Comparison of ENCODE assay signal across 19 cellular contexts in genomic region chr17:80372922-80373570, GRCh38. TPM values are rescaled to one million over a fixed set of nuclear protein-coding genes. Genes with fewer than 3 reads are reported as not detected.
DNase-seq lines count a peak whose midpoint lies in the region; ATAC-seq and TF ChIP-seq lines count a peak whose summit lies in the region.
"Had no signal": no experiment of that assay in that cellular context is flagged by ENCODE, and none has a peak within 500 bp of the region (broad histone marks: within the 10 kb centered on the region; RNA-seq: fewer than 3 reads in every experiment).

No MANE protein-coding gene starts in this region.

- no peaks in the 10 kb centered on the region for H3K9me3 ChIP-seq in spleen

- no peaks in the 10 kb centered on the region for H3K4me1 Mint-ChIP-seq in activated CD4-positive, alpha-beta T cell treated with anti-CD3 and anti-CD28 coated beads, Interleukin-2, amount 10 ng/mL, durations not matched to agents 7 days and 5 days
- peaks cover 2% of the 10 kb centered on the region for H3K4me1 Mint-ChIP-seq in activated naive CD8-positive, alpha-beta T cell treated with anti-CD3 and anti-CD28 coated beads, Interleukin-2, amount 10 ng/mL, durations not matched to agents 7 days and 5 days
- no peaks in the 10 kb centered on the region for H3K4me1 Mint-ChIP-seq in activated naive CD8-positive, alpha-beta T cell treated with anti-CD3 and anti-CD28 coated beads, Interleukin-2, amount 50 U/mL, for 24 hours
- H3K4me1 Mint-ChIP-seq in effector memory CD8-positive, alpha-beta T cell (ENCODE audit: low read depth in 2 of 2) = peaks cover 0 to 4% of the 10 kb centered on the region in 2 donors

- no peak for TF ChIP-seq CTCF in spleen (IDR thresholded peaks at IDR 0.05 in 8 of 11, conservative IDR thresholded peaks at IDR 0.05 in 3 of 11)

- CTCF ChIA-PET in activated CD4-positive, alpha-beta T cell treated with anti-CD3 and anti-CD28 coated beads, Interleukin-2, amount 10 ng/mL, durations not matched to agents 7 days and 5 days (lab: Charles Lee) = no interaction called here

- no peaks in the 10 kb centered on the region for H3K9me3 Mint-ChIP-seq in activated CD4-positive, alpha-beta T cell treated with anti-CD3 and anti-CD28 coated beads, Interleukin-2, amount 10 ng/mL, durations not matched to agents 7 days and 5 days
- no peaks in the 10 kb centered on the region for H3K9me3 Mint-ChIP-seq in activated naive CD8-positive, alpha-beta T cell treated with anti-CD3 and anti-CD28 coated beads, Interleukin-2, amount 10 ng/mL, durations not matched to agents 7 days and 5 days
- no peaks in the 10 kb centered on the region for H3K9me3 Mint-ChIP-seq in activated naive CD8-positive, alpha-beta T cell treated with anti-CD3 and anti-CD28 coated beads, Interleukin-2, amount 50 U/mL, for 24 hours
- no peaks in the 10 kb centered on the region for H3K9me3 Mint-ChIP-seq in effector memory CD8-positive, alpha-beta T cell
- H3K9me3 Mint-ChIP-seq: CD4-positive, alpha-beta memory T cell had no signal

- intact Hi-C loops in spleen (cut with DNase I; ENCODE audit: low total_unique reads) = no loop called here

- ATAC-seq in activated naive CD8-positive, alpha-beta T cell treated with anti-CD3 and anti-CD28 coated beads, Interleukin-2, amount 10 ng/mL, durations not matched to agents 7 days and 5 days (ENCODE audit: low read depth) = no peak
- ATAC-seq in activated naive CD8-positive, alpha-beta T cell treated with anti-CD3 and anti-CD28 coated beads, Interleukin-2, amount 50 U/mL, for 24 hours = no peak
- no peak for ATAC-seq in effector memory CD8-positive, alpha-beta T cell (replicated peaks)
- no peak for ATAC-seq in SK-N-SH treated with all-trans-retinoic acid at 6 μM for 48 hours
- ATAC-seq: HCT116 had no signal

- H3K36me3 Mint-ChIP-seq in activated CD4-positive, alpha-beta T cell treated with anti-CD3 and anti-CD28 coated beads, Interleukin-2, amount 10 ng/mL, durations not matched to agents 7 days and 5 days (ENCODE audit: low read depth) = peaks cover 79% of the 10 kb centered on the region
- peaks cover 48% of the 10 kb centered on the region for H3K36me3 Mint-ChIP-seq in activated naive CD8-positive, alpha-beta T cell treated with anti-CD3 and anti-CD28 coated beads, Interleukin-2, amount 10 ng/mL, durations not matched to agents 7 days and 5 days
- H3K36me3 Mint-ChIP-seq in activated naive CD8-positive, alpha-beta T cell treated with anti-CD3 and anti-CD28 coated beads, Interleukin-2, amount 50 U/mL, for 24 hours (ENCODE audit: low read depth) = peaks cover 73% of the 10 kb centered on the region
- peaks cover 100% of the 10 kb centered on the region for H3K36me3 Mint-ChIP-seq in effector memory CD8-positive, alpha-beta T cell (ENCODE audit: insufficient read depth)

- H3K4me1 ChIP-seq in spleen = peaks cover 0 to 10% (median 0%) of the 10 kb centered on the region in 6 donors

- 93 to 97% (median 95%) methylated on average over 17 to 18 of the region's 18 CpGs for WGBS in spleen, 5 donors

- no peak for DNase-seq in activated CD4-positive, alpha-beta T cell treated with anti-CD3 and anti-CD28 coated beads, Interleukin-2, amount 10 ng/mL, durations not matched to agents 7 days and 5 days
- DNase-seq in activated CD4-positive, alpha-beta T cell treated with anti-CD3 and anti-CD28 coated beads for 4 hours = no peak
- peak; percentile 18 for DNase-seq in activated naive CD8-positive, alpha-beta T cell treated with anti-CD3 and anti-CD28 coated beads, Interleukin-2, amount 10 ng/mL, durations not matched to agents 7 days and 5 days
- no peak for DNase-seq in activated naive CD8-positive, alpha-beta T cell treated with anti-CD3 and anti-CD28 coated beads, Interleukin-2, amount 50 U/mL, for 24 hours
- DNase-seq in effector memory CD8-positive, alpha-beta T cell = no peak
- DNase-seq in spleen (peak; percentile 70), NCI-H1436 treated with DMSO at 0.1 percent for 48 hours (lab: John Stamatoyannopoulos, UW) (no peak)
- DNase-seq: Calu3; CD4-positive, alpha-beta memory T cell; DMS53; GM23248; NCI-H1417 treated with DMSO at 0.1 percent for 48 hours; NCI-H2029; NCI-H510A; NCI-H82; PC-9 had no signal

- peak overlapping the region; percentile 64 for H3K27ac Mint-ChIP-seq in activated CD4-positive, alpha-beta T cell treated with anti-CD3 and anti-CD28 coated beads, Interleukin-2, amount 10 ng/mL, durations not matched to agents 7 days and 5 days
- H3K27ac Mint-ChIP-seq in activated naive CD8-positive, alpha-beta T cell treated with anti-CD3 and anti-CD28 coated beads, Interleukin-2, amount 10 ng/mL, durations not matched to agents 7 days and 5 days = no peak overlapping the region
- no peak overlapping the region for H3K27ac Mint-ChIP-seq in activated naive CD8-positive, alpha-beta T cell treated with anti-CD3 and anti-CD28 coated beads, Interleukin-2, amount 50 U/mL, for 24 hours
- peak overlapping the region; percentile 60 to 89 for H3K27ac Mint-ChIP-seq in effector memory CD8-positive, alpha-beta T cell

- TF ChIP-seq POLR2A in spleen (IDR thresholded peaks at IDR 0.05) = no peak

- peaks cover 19 to 100% (median 97%) of the 10 kb centered on the region in 6 donors for H3K36me3 ChIP-seq in spleen

- no peak overlapping the region for H3K4me3 Mint-ChIP-seq in activated CD4-positive, alpha-beta T cell treated with anti-CD3 and anti-CD28 coated beads, Interleukin-2, amount 10 ng/mL, durations not matched to agents 7 days and 5 days
- no peak overlapping the region for H3K4me3 Mint-ChIP-seq in activated naive CD8-positive, alpha-beta T cell treated with anti-CD3 and anti-CD28 coated beads, Interleukin-2, amount 10 ng/mL, durations not matched to agents 7 days and 5 days
- no peak overlapping the region for H3K4me3 Mint-ChIP-seq in activated naive CD8-positive, alpha-beta T cell treated with anti-CD3 and anti-CD28 coated beads, Interleukin-2, amount 50 U/mL, for 24 hours
- H3K4me3 Mint-ChIP-seq in effector memory CD8-positive, alpha-beta T cell = no peak overlapping the region
- H3K4me3 Mint-ChIP-seq: CD4-positive, alpha-beta memory T cell had no signal

- POLR2A ChIA-PET in activated CD4-positive, alpha-beta T cell treated with anti-CD3 and anti-CD28 coated beads, Interleukin-2, amount 10 ng/mL, durations not matched to agents 7 days and 5 days (lab: Charles Lee) = no interaction called here
- POLR2A ChIA-PET in activated naive CD8-positive, alpha-beta T cell treated with anti-CD3 and anti-CD28 coated beads, Interleukin-2, amount 10 ng/mL, durations not matched to agents 7 days and 5 days (lab: Charles Lee) = no interaction called here

- H3K27ac ChIP-seq in spleen = no peak overlapping the region
- H3K27ac ChIP-seq: GM23248, HL-60, PC-9 had no signal

- H3K27me3 Mint-ChIP-seq in activated CD4-positive, alpha-beta T cell treated with anti-CD3 and anti-CD28 coated beads, Interleukin-2, amount 10 ng/mL, durations not matched to agents 7 days and 5 days = no peaks in the 10 kb centered on the region
- no peaks in the 10 kb centered on the region for H3K27me3 Mint-ChIP-seq in activated naive CD8-positive, alpha-beta T cell treated with anti-CD3 and anti-CD28 coated beads, Interleukin-2, amount 10 ng/mL, durations not matched to agents 7 days and 5 days
- H3K27me3 Mint-ChIP-seq in activated naive CD8-positive, alpha-beta T cell treated with anti-CD3 and anti-CD28 coated beads, Interleukin-2, amount 50 U/mL, for 24 hours = no peaks in the 10 kb centered on the region
- H3K27me3 Mint-ChIP-seq in effector memory CD8-positive, alpha-beta T cell = no peaks in the 10 kb centered on the region
- H3K27me3 Mint-ChIP-seq: CD4-positive, alpha-beta memory T cell had no signal

- no peaks in the 10 kb centered on the region for H3K27me3 ChIP-seq in spleen (replicated peaks in 1 of 7)

- no peak overlapping the region for H3K4me3 ChIP-seq in spleen
- H3K4me3 ChIP-seq: GM23248, PC-9 had no signal

TF ChIP-seq in SK-N-SH treated with all-trans-retinoic acid at 6 μM for 48 hours, 23 proteins besides CTCF, POLR2A, EP300 and RAD21 (continues in another document):
- no peak for TF ChIP-seq ISL1 (CRISPR knock-in tag; IDR thresholded peaks at IDR 0.05)
- no peak for TF ChIP-seq ZNF565 (CRISPR knock-in tag; conservative IDR thresholded peaks at IDR 0.05; ENCODE audit: low read depth)
- TF ChIP-seq RARB (CRISPR knock-in tag; IDR thresholded peaks at IDR 0.05) = no peak
- no peak for TF ChIP-seq BACH2 (CRISPR knock-in tag; IDR thresholded peaks at IDR 0.05; ENCODE audit: borderline replicate concordance)
- TF ChIP-seq, protein P1, sequence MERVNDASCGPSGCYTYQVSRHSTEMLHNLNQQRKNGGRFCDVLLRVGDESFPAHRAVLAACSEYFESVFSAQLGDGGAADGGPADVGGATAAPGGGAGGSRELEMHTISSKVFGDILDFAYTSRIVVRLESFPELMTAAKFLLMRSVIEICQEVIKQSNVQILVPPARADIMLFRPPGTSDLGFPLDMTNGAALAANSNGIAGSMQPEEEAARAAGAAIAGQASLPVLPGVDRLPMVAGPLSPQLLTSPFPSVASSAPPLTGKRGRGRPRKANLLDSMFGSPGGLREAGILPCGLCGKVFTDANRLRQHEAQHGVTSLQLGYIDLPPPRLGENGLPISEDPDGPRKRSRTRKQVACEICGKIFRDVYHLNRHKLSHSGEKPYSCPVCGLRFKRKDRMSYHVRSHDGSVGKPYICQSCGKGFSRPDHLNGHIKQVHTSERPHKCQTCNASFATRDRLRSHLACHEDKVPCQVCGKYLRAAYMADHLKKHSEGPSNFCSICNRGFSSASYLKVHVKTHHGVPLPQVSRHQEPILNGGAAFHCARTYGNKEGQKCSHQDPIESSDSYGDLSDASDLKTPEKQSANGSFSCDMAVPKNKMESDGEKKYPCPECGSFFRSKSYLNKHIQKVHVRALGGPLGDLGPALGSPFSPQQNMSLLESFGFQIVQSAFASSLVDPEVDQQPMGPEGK (CRISPR knock-in tag; IDR thresholded peaks at IDR 0.05; ENCODE audit: borderline replicate concordance) = no peak
- no peak for TF ChIP-seq ZNF8 (CRISPR knock-in tag; IDR thresholded peaks at IDR 0.05)
- TF ChIP-seq TCF4 (CRISPR knock-in tag; IDR thresholded peaks at IDR 0.05; ENCODE audit: borderline replicate concordance) = no peak
- no peak for TF ChIP-seq ZC3H10 (CRISPR knock-in tag; IDR thresholded peaks at IDR 0.05)

RNA-seq across cellular contexts. Expression of gene ENDOV, which starts 41.9 kb away (rescaled TPM):
- total RNA-seq in activated CD4-positive, alpha-beta T cell treated with anti-CD3 and anti-CD28 coated beads, Interleukin-2, amount 10 ng/mL, durations not matched to agents 7 days and 5 days = 10 to 100 TPM; 16.6 to 17.1 TPM
- total RNA-seq in activated naive CD8-positive, alpha-beta T cell treated with anti-CD3 and anti-CD28 coated beads, Interleukin-2, amount 10 ng/mL, durations not matched to agents 7 days and 5 days = 10 to 100 TPM; 17.8 to 23.1 TPM
- 10 to 100 TPM; 20.3 to 47.4 (median 29.0) TPM for total RNA-seq in spleen
- polyA plus RNA-seq in spleen = 10 to 100 TPM in 2 of 3 donors, 1 to 10 TPM in 1; 9.7 to 22.2 (median 18.9) TPM

Comparison
In these comparisons a context has a peak if more than half of its experiments do, and no peak if none do; other contexts are left out.
1. DNase-seq: peak in activated naive CD8-positive, alpha-beta T cell treated with anti-CD3 and anti-CD28 coated beads, Interleukin-2, amount 10 ng/mL, durations not matched to agents 7 days and 5 days (single experiment) and spleen (single experiment); none in activated CD4-positive, alpha-beta T cell treated with anti-CD3 and anti-CD28 coated beads, Interleukin-2, amount 10 ng/mL, durations not matched to agents 7 days and 5 days (single experiment), activated CD4-positive, alpha-beta T cell treated with anti-CD3 and anti-CD28 coated beads for 4 hours (0 of 2), activated naive CD8-positive, alpha-beta T cell treated with anti-CD3 and anti-CD28 coated beads, Interleukin-2, amount 50 U/mL, for 24 hours (single experiment), effector memory CD8-positive, alpha-beta T cell (0 of 3) and NCI-H1436 treated with DMSO at 0.1 percent for 48 hours (single experiment).
2. H3K27ac Mint-ChIP-seq: peak in activated CD4-positive, alpha-beta T cell treated with anti-CD3 and anti-CD28 coated beads, Interleukin-2, amount 10 ng/mL, durations not matched to agents 7 days and 5 days (single experiment) and effector memory CD8-positive, alpha-beta T cell (2 of 2); none in activated naive CD8-positive, alpha-beta T cell treated with anti-CD3 and anti-CD28 coated beads, Interleukin-2, amount 10 ng/mL, durations not matched to agents 7 days and 5 days (single experiment) and activated naive CD8-positive, alpha-beta T cell treated with anti-CD3 and anti-CD28 coated beads, Interleukin-2, amount 50 U/mL, for 24 hours (single experiment).